ENCODE assay signal across 11 cellular contexts in genomic region chr19:41564515-41565383, GRCh38. TPM values are rescaled to one million over a fixed set of nuclear protein-coding genes. Genes with fewer than 3 reads are reported as not detected.
DNase-seq lines count a peak whose midpoint lies in the region; ATAC-seq and TF ChIP-seq lines count a peak whose summit lies in the region.
"Had no signal": no experiment of that assay in that cellular context is flagged by ENCODE, and none has a peak within 500 bp of the region (broad histone marks: within the 10 kb centered on the region; RNA-seq: fewer than 3 reads in every experiment).

No MANE protein-coding gene starts in this region.

- H3K79me2 ChIP-seq in PC-3 (ENCODE audit: low read length): no peaks in the 10 kb centered on the region

- H3K4me3 ChIP-seq in SK-N-MC (peak overlapping the region; percentile 73), fibroblast of pulmonary artery (replicated peaks; ENCODE audit: low read depth, low read length) (no peak overlapping the region), PC-3 (ENCODE audit: low read length) (no peak overlapping the region)

- no peaks in the 10 kb centered on the region for H3K9me3 Mint-ChIP-seq in osteocyte (ENCODE audit: unreplicated experiment)
- H3K9me3 Mint-ChIP-seq: neural crest cell had no signal

- H3K4me2 ChIP-seq in PC-3 (ENCODE audit: low read length): no peak overlapping the region

- DNase-seq in NCI-H82 (lab: John Stamatoyannopoulos, UW) (peak; percentile 20), NCI-H82 treated with DMSO at 0.1 percent for 48 hours (lab: John Stamatoyannopoulos, UW; ENCODE audit: unreplicated experiment) (no peak), SK-N-MC (ENCODE audit: low read depth, low spot score) (no peak), fibroblast of pulmonary artery (ENCODE audit: low read depth) (peak; percentile 6), osteocyte (ENCODE audit: extremely low spot score, unreplicated experiment) (peak; percentile 82), PC-3 (no peak), GM19240 (ENCODE audit: insufficient read length, low spot score) (no peak)
- DNase-seq: SW 1271 had no signal

- peaks cover 29% of the 10 kb centered on the region for H3K27me3 Mint-ChIP-seq in osteocyte (ENCODE audit: unreplicated experiment)

- CTCF ChIA-PET in PC-3 (lab: Charles Lee): no interaction called here

- H3K36me3 Mint-ChIP-seq in osteocyte (ENCODE audit: unreplicated experiment): no peaks in the 10 kb centered on the region

- no peaks in the 10 kb centered on the region for H3K36me3 ChIP-seq in SK-N-MC (ENCODE audit: insufficient read depth, low read length)
- H3K36me3 ChIP-seq in PC-3 (ENCODE audit: low read depth, low read length): no peaks in the 10 kb centered on the region

- no peak overlapping the region for H2AFZ ChIP-seq in PC-3 (ENCODE audit: low read length)

- ATAC-seq in PC-3 (no peak), GM19035 (IDR thresholded peaks at IDR 0.05; ENCODE audit: unreplicated experiment) (no peak)

- no peaks in the 10 kb centered on the region for H3K4me1 Mint-ChIP-seq in osteocyte (ENCODE audit: unreplicated experiment)
- H3K4me1 Mint-ChIP-seq: neural crest cell had no signal

- H3K9ac ChIP-seq in SK-N-MC (ENCODE audit: insufficient read length): no peak overlapping the region
- no peak overlapping the region for H3K9ac ChIP-seq in PC-3 (ENCODE audit: low read length)

- POLR2A ChIA-PET in PC-3 (lab: Charles Lee; ENCODE audit: unreplicated experiment): no interaction called here

- H3K27ac ChIP-seq in SK-N-MC (no peak overlapping the region), PC-3 (ENCODE audit: low read length) (no peak overlapping the region)

- H3K9me2 ChIP-seq in PC-3 (replicated peaks; ENCODE audit: low read length): no peaks in the 10 kb centered on the region

- H3K27ac Mint-ChIP-seq in osteocyte (ENCODE audit: unreplicated experiment): no peak overlapping the region

- TF ChIP-seq CTCF in fibroblast of pulmonary artery (IDR thresholded peaks at IDR 0.05; ENCODE audit: low read length, missing control alignments) (no peak), osteocyte (IDR thresholded peaks at IDR 0.05) (no peak), PC-3 (conservative IDR thresholded peaks at IDR 0.05; ENCODE audit: low read depth, low read length) (no peak)

- H3K27me3 ChIP-seq in PC-3 (ENCODE audit: low read length): peaks cover 45% of the 10 kb centered on the region

- no peaks in the 10 kb centered on the region for H3K4me1 ChIP-seq in PC-3 (ENCODE audit: insufficient read depth, low read length)

- H3K9me3 ChIP-seq in SK-N-MC (ENCODE audit: low read depth, low read length) (no peaks in the 10 kb centered on the region), PC-3 (ENCODE audit: low read length) (no peaks in the 10 kb centered on the region)

- H4K20me1 ChIP-seq in PC-3 (ENCODE audit: low read length): no peaks in the 10 kb centered on the region

- no peak overlapping the region for H3K4me3 Mint-ChIP-seq in osteocyte (ENCODE audit: unreplicated experiment)
- H3K4me3 Mint-ChIP-seq: neural crest cell had no signal

- BruUV-seq in PC-3 (replicated peaks; lab: Mats Ljungman, UMichigan): no TSS peak

- intact Hi-C loops in PC-3 (cut with micrococcal nuclease): no loop called here

- H3F3A ChIP-seq in PC-3 (ENCODE audit: low read length, unreplicated experiment): no peaks in the 10 kb centered on the region

RNA-seq across cellular contexts. Expression of gene CEACAM21, which starts 11.2 kb away (rescaled TPM):
- total RNA-seq in osteocyte (not detected in 2 replicates), PC-3 (2014; rRNA removed) (not detected in 2 replicates)
- total RNA-seq: A172 had no signal

Comparison
In these comparisons a context has a peak if more than half of its experiments do, and no peak if none do; other contexts are left out.
1. DNase-seq: peak in NCI-H82 (single experiment), fibroblast of pulmonary artery (single experiment) and osteocyte (single experiment); none in NCI-H82 treated with DMSO at 0.1 percent for 48 hours (single experiment), SK-N-MC (single experiment), PC-3 (single experiment) and GM19240 (single experiment).